In genomic region chr7:155208681-155209477, GRCh38 we compare ENCODE assay signal across 9 cellular contexts.
DNase-seq lines count a peak whose midpoint lies in the region; ATAC-seq and TF ChIP-seq lines count a peak whose summit lies in the region.
"Had no signal": no experiment of that assay in that cellular context is flagged by ENCODE, and none has a peak within 500 bp of the region (broad histone marks: within the 10 kb centered on the region; RNA-seq: fewer than 3 reads in every experiment).

No MANE protein-coding gene starts in this region.

- H3K36me3 Mint-ChIP-seq in activated CD4-positive, alpha-beta T cell treated with anti-CD3 and anti-CD28 coated beads for 36 hours (ENCODE audit: low read depth), result peaks cover 6% of the 10 kb centered on the region
- peaks cover 44% of the 10 kb centered on the region for H3K36me3 Mint-ChIP-seq in stimulated activated effector memory CD8-positive, alpha-beta T cell treated with anti-CD3 and anti-CD28 coated beads, Interleukin-12 subunit alpha, Interleukin-12 subunit beta, amount 100 ng/mL, for 72 hours

- H3K27ac Mint-ChIP-seq in activated CD4-positive, alpha-beta T cell treated with anti-CD3 and anti-CD28 coated beads for 36 hours, result peak overlapping the region; percentile 66
- peak overlapping the region; percentile 99 for H3K27ac Mint-ChIP-seq in stimulated activated effector memory CD8-positive, alpha-beta T cell treated with anti-CD3 and anti-CD28 coated beads, Interleukin-12 subunit alpha, Interleukin-12 subunit beta, amount 100 ng/mL, for 72 hours

- H3K9me3 Mint-ChIP-seq in activated CD4-positive, alpha-beta T cell treated with anti-CD3 and anti-CD28 coated beads for 36 hours (ENCODE audit: low read depth), result peaks cover 2% of the 10 kb centered on the region
- peaks cover 7% of the 10 kb centered on the region for H3K9me3 Mint-ChIP-seq in stimulated activated effector memory CD8-positive, alpha-beta T cell treated with anti-CD3 and anti-CD28 coated beads, Interleukin-12 subunit alpha, Interleukin-12 subunit beta, amount 100 ng/mL, for 72 hours

- no peak for DNase-seq in activated CD4-positive, alpha-beta T cell treated with anti-CD3 and anti-CD28 coated beads for 36 hours
- no peak for DNase-seq in activated CD4-positive, alpha-beta T cell treated with anti-CD3 and anti-CD28 coated beads for 1 hour
- DNase-seq in RWPE1 (ENCODE audit: low spot score) (peak; percentile 32), fibroblast of the aortic adventitia (ENCODE audit: low read depth) (peak; percentile 66), NCI-H748 (lab: John Stamatoyannopoulos, UW; ENCODE audit: unreplicated experiment) (no peak), NCI-H748 treated with DMSO at 0.1 percent for 48 hours (lab: John Stamatoyannopoulos, UW) (no peak)
- no peak for DNase-seq in stimulated activated effector memory CD8-positive, alpha-beta T cell treated with anti-CD3 and anti-CD28 coated beads, Interleukin-12 subunit alpha, Interleukin-12 subunit beta, amount 100 ng/mL, for 72 hours (ENCODE audit: low spot score in 2 of 2)

- intact Hi-C loops in activated CD4-positive, alpha-beta T cell treated with anti-CD3 and anti-CD28 coated beads for 36 hours (cut with DNase I, micrococcal nuclease), result loop anchor here in 1 of 2 experiments (5.0 kb wide), 2 partner anchors 73 to 528 kb away; no protein-coding TSS in a partner anchor

- POLR2A ChIA-PET in activated CD4-positive, alpha-beta T cell treated with anti-CD3 and anti-CD28 coated beads for 36 hours (lab: Charles Lee), result no interaction called here
- POLR2A ChIA-PET in RWPE1 (lab: Yijun Ruan, JAX; ENCODE audit: low non-redundant PET), result no interaction called here

- ATAC-seq in activated CD4-positive, alpha-beta T cell treated with anti-CD3 and anti-CD28 coated beads for 36 hours, result no peak
- ATAC-seq in stimulated activated effector memory CD8-positive, alpha-beta T cell treated with anti-CD3 and anti-CD28 coated beads, Interleukin-12 subunit alpha, Interleukin-12 subunit beta, amount 100 ng/mL, for 72 hours, result no peak
- ATAC-seq in HG02571 (IDR thresholded peaks at IDR 0.05; ENCODE audit: unreplicated experiment), result no peak

- H3K4me1 Mint-ChIP-seq in activated CD4-positive, alpha-beta T cell treated with anti-CD3 and anti-CD28 coated beads for 36 hours, result peaks cover 61% of the 10 kb centered on the region
- peaks cover 68% of the 10 kb centered on the region for H3K4me1 Mint-ChIP-seq in stimulated activated effector memory CD8-positive, alpha-beta T cell treated with anti-CD3 and anti-CD28 coated beads, Interleukin-12 subunit alpha, Interleukin-12 subunit beta, amount 100 ng/mL, for 72 hours

- H3K27me3 Mint-ChIP-seq in activated CD4-positive, alpha-beta T cell treated with anti-CD3 and anti-CD28 coated beads for 36 hours, result no peaks in the 10 kb centered on the region

- H3K27ac ChIP-seq in RWPE1, result peak overlapping the region; percentile 63
- H3K27ac ChIP-seq: HL-60 had no signal

- TF ChIP-seq CTCF in RWPE1 (conservative IDR thresholded peaks at IDR 0.05; ENCODE audit: low read depth), result no peak
- no peak for TF ChIP-seq CTCF in fibroblast of the aortic adventitia (IDR thresholded peaks at IDR 0.05; ENCODE audit: insufficient read depth, low read length)

- H3K4me3 ChIP-seq in fibroblast of the aortic adventitia (ENCODE audit: low read depth, low read length), result no peak overlapping the region

- CTCF ChIA-PET in activated CD4-positive, alpha-beta T cell treated with anti-CD3 and anti-CD28 coated beads for 36 hours (lab: Charles Lee), result no interaction called here
- CTCF ChIA-PET in RWPE1 (lab: Yijun Ruan, JAX), result no interaction called here

- H3K4me3 Mint-ChIP-seq in activated CD4-positive, alpha-beta T cell treated with anti-CD3 and anti-CD28 coated beads for 36 hours, result no peak overlapping the region
- no peak overlapping the region for H3K4me3 Mint-ChIP-seq in stimulated activated effector memory CD8-positive, alpha-beta T cell treated with anti-CD3 and anti-CD28 coated beads, Interleukin-12 subunit alpha, Interleukin-12 subunit beta, amount 100 ng/mL, for 72 hours

Comparison
In these comparisons a context has a peak if more than half of its experiments do, and no peak if none do; other contexts are left out.
1. DNase-seq: peak in RWPE1 (single experiment) and fibroblast of the aortic adventitia (single experiment); none in activated CD4-positive, alpha-beta T cell treated with anti-CD3 and anti-CD28 coated beads for 36 hours (single experiment), activated CD4-positive, alpha-beta T cell treated with anti-CD3 and anti-CD28 coated beads for 1 hour (single experiment), stimulated activated effector memory CD8-positive, alpha-beta T cell treated with anti-CD3 and anti-CD28 coated beads, Interleukin-12 subunit alpha, Interleukin-12 subunit beta, amount 100 ng/mL, for 72 hours (0 of 2), NCI-H748 (single experiment) and NCI-H748 treated with DMSO at 0.1 percent for 48 hours (single experiment).